In the genomic region with DNA sequence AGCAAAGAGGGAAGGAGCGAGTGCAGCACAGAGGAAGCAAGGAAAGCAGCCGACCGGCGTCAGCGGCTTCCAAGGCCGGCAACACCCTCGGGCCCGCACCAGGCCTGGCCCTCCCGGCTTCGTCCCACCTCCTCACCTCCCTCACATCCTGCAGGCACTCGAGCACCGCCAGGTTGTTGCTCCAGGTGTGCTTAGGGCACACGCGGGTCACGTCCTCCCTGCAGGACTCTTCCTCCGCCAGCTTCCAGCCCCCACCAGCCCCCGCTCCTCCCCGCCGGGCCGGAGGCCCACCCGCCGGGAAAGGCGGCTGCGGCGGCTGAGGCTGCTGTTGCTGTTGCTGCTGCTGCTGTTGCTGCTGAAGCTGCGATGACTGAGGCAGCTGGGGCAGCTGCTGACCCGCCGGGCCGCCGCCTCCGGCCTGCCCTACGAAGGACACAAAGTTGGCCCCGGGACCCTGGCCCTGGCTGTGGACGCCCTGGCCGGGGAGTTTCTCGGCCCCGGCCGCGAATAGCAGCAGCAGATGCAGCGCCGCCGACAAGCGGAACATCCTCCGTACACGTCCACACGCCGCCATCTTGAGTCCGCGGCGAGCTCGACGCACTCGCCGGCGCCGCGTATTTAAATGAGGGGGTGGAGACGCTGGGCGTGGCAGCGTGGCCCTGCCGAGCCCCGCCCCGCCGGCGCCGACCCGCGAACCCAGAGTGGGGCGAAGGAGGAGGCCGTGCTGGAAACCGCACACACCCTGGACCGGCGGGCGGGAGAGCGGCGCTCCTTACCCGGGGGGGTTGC, we compare ENCODE assay signal across 8 cellular contexts. TPM values are rescaled to one million over a fixed set of nuclear protein-coding genes. Genes with fewer than 3 reads are reported as not detected.
DNase-seq lines count a peak whose midpoint lies in the region; ATAC-seq and TF ChIP-seq lines count a peak whose summit lies in the region.

TSS of gene GLG1 (minus strand) at position 594 of the 789 bp plus-strand sequence. CDS start at position 574, 20 bp downstream.

- 0 to 1% (median 1%) methylated on average over 64 to 77 of the region's 77 CpGs for WGBS in adipose tissue, 3 donors

- H3K4me1 Mint-ChIP-seq in T-cell (peaks cover 64 to 71% (median 69%) of the 10 kb centered on the region in 3 donors), type B pancreatic cell (ENCODE audit: unreplicated experiment) (peaks cover 28% of the 10 kb centered on the region)

- intact Hi-C loops in cardiac septum (cut with DNase I) (loop anchor here (5.0 kb wide), 2 partner anchors 104 to 309 kb away; partner anchors contain the start of gene PSMD7), posterior cingulate gyrus (cut with DNase I) (no loop called here)

- no peaks in the 10 kb centered on the region for H3K27me3 Mint-ChIP-seq in T-cell
- no peaks in the 10 kb centered on the region for H3K27me3 Mint-ChIP-seq in type B pancreatic cell

- H3K4me3 Mint-ChIP-seq in T-cell: peak within 1 kb of the TSS; percentile 93 to 98 (median 94)
- H3K4me3 Mint-ChIP-seq in type B pancreatic cell: peak within 1 kb of the TSS; percentile 95

- CTCF ChIA-PET in T-cell (lab: Charles Lee): interaction anchor here in 1 of 2 donors (1.5 to 1.6 kb wide), 2 partner anchors 16 to 310 kb away, joined by 6 to 9 read pairs; partner anchors contain the start of gene PSMD7

- DNase-seq in GM12865 (ENCODE audit: low read depth) (peak; percentile 95), NCI-H1092 (lab: John Stamatoyannopoulos, UW) (peak; percentile 88), T-cell (peak; percentile 75 to 94 (median 89)), cardiac septum (ENCODE audit: low spot score) (peak; percentile 97), posterior cingulate gyrus (peak; percentile 83 to 98 (median 90)), type B pancreatic cell (ENCODE audit: extremely low spot score, unreplicated experiment) (peak; percentile 92)

- H3K36me3 Mint-ChIP-seq in T-cell (peaks cover 3% of the 10 kb centered on the region), type B pancreatic cell (peaks cover 5% of the 10 kb centered on the region)

- H3K4me3 ChIP-seq in GM12865 (ENCODE audit: low read depth, low read length): peak within 1 kb of the TSS; percentile 88

- H3K27ac Mint-ChIP-seq in T-cell: peak within 1 kb of the TSS; percentile 88 to 94
- H3K27ac Mint-ChIP-seq in type B pancreatic cell: peak within 1 kb of the TSS; percentile 94

- no peak for TF ChIP-seq CTCF in GM12865 (IDR thresholded peaks at IDR 0.05; ENCODE audit: insufficient read depth, low read depth, low read length, missing control alignments)
- TF ChIP-seq CTCF in type B pancreatic cell (conservative IDR thresholded peaks at IDR 0.05): no peak

- ATAC-seq in HG02610 (IDR thresholded peaks at IDR 0.05; ENCODE audit: unreplicated experiment) (peak; percentile 95), T-cell (replicated peaks in 1 of 4) (peak; percentile 89 to 96 (median 94))

- no peaks in the 10 kb centered on the region for H3K9me3 Mint-ChIP-seq in T-cell
- no peaks in the 10 kb centered on the region for H3K9me3 Mint-ChIP-seq in type B pancreatic cell

- H3K27ac ChIP-seq in adipose tissue (ENCODE audit: low read depth, low read length): peak within 1 kb of the TSS; percentile 78

- POLR2A ChIA-PET in T-cell (lab: Charles Lee): interaction anchor here (0.6 to 1.0 kb wide), 4 partner anchors 10 to 310 kb away, joined by 3 read pairs; partner anchors contain the start of gene RFWD3 (in 1 of the 2)

RNA-seq across cellular contexts. Expression of gene GLG1, which starts in this region (rescaled TPM):
- 100 to 1,000 TPM; 159 to 216 (median 167) TPM for total RNA-seq in T-cell
- 10 to 100 TPM; 23.8 to 39.1 (median 38.9) TPM for polyA plus RNA-seq in adipose tissue
- total RNA-seq in cardiac septum: 110 TPM
- 128 and 144 TPM in 2 replicates for total RNA-seq in type B pancreatic cell (ENCODE audit: low replicate concordance)

Comparison
In these comparisons a context has a peak if more than half of its experiments do, and no peak if none do; other contexts are left out.
1. Peak in every context shown above with its lines: DNase-seq, ATAC-seq, H3K4me3 ChIP-seq and H3K27ac ChIP-seq.